ENCODE assay signal across 8 cellular contexts in the genomic region with DNA sequence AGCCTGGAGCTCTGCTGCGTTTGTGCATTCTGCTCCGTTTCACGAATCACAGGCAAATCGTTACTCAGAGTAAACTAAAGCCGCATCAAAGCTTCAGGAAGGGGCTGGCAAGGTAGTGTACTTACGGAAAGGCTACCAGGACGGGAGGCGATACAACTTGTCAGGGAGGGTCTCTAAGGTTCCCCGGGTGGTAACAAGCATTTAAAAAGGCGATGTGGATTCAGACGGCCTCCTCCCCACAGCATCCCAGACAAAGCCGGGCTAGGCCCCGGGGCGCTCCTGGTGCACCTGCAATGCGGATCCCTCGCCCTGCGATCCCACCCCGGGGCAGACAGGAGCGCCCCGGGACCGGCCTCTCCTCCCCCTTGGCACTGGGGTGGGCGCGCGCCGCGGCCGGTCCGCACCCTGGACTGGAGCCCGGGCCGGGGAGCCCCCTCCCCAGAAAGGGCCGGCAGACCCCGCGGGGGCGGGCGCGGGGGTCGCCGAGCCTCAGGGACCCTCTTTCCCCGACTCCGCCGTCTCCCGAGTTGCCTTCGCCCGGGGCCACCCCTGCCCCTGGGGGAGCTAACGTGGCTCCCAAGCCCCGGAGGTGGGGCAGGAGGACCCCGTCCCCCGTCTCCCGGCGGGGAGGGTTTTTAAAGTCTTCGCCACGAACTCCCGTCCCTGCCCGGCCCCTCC. TPM values are rescaled to one million over a fixed set of nuclear protein-coding genes. Genes with fewer than 3 reads are reported as not detected.
DNase-seq lines count a peak whose midpoint lies in the region; ATAC-seq and TF ChIP-seq lines count a peak whose summit lies in the region.

No MANE protein-coding gene starts in this region.

- ATAC-seq in CD4-positive, alpha-beta T cell (ENCODE audit: poor library complexity): peak; percentile 25
- peak; percentile 23 for ATAC-seq in GM21528 (IDR thresholded peaks at IDR 0.05; ENCODE audit: low FRiP score, unreplicated experiment)
- ATAC-seq in central memory CD8-positive, alpha-beta T cell (replicated peaks; ENCODE audit: extremely low read depth, poor library complexity, severe bottlenecking): peak; percentile 0

- peaks cover 14% of the 10 kb centered on the region for H3K4me1 ChIP-seq in Karpas-422 (ENCODE audit: low read length)

- peaks cover 19% of the 10 kb centered on the region for H3K36me3 Mint-ChIP-seq in CD4-positive, alpha-beta T cell (ENCODE audit: low read depth)
- H3K36me3 Mint-ChIP-seq in central memory CD8-positive, alpha-beta T cell (ENCODE audit: insufficient read depth): peaks cover 13% of the 10 kb centered on the region

- H3K9me2 ChIP-seq in Karpas-422 (replicated peaks; ENCODE audit: insufficient read depth, low read length): no peaks in the 10 kb centered on the region

- POLR2A ChIA-PET in CD4-positive, alpha-beta T cell (lab: Charles Lee): interaction anchor here (0.7 to 2.4 kb wide), 7 partner anchors 10 to 739 kb away, joined by 3 to 13 read pairs (median 5); a partner anchor contains a TSS

- H3K9me3 Mint-ChIP-seq in CD4-positive, alpha-beta T cell: no peaks in the 10 kb centered on the region
- H3K9me3 Mint-ChIP-seq in central memory CD8-positive, alpha-beta T cell: no peaks in the 10 kb centered on the region

- TF ChIP-seq CTCF in CD4-positive, alpha-beta T cell (IDR thresholded peaks at IDR 0.05): no peak
- TF ChIP-seq CTCF in WERI-Rb-1 (IDR thresholded peaks at IDR 0.05; ENCODE audit: low read depth, low read length): no peak

- peak overlapping the region; percentile 71 for H3K4me3 ChIP-seq in Karpas-422 (ENCODE audit: low read length)
- H3K4me3 ChIP-seq in WERI-Rb-1 (ENCODE audit: low read depth, low read length): peak overlapping the region; percentile 70

- no peaks in the 10 kb centered on the region for H3K27me3 Mint-ChIP-seq in CD4-positive, alpha-beta T cell
- H3K27me3 Mint-ChIP-seq in central memory CD8-positive, alpha-beta T cell: no peaks in the 10 kb centered on the region

- H3K27me3 ChIP-seq in CD4-positive, alpha-beta T cell (ENCODE audit: control insufficient read depth, insufficient read depth, low read length): no peaks in the 10 kb centered on the region
- H3K27me3 ChIP-seq in Karpas-422 (ENCODE audit: low read length) (no peaks in the 10 kb centered on the region), WERI-Rb-1 (ENCODE audit: insufficient read depth, low read depth, severe bottlenecking) (no peaks in the 10 kb centered on the region)

- H3K9me3 ChIP-seq in CD4-positive, alpha-beta T cell (ENCODE audit: control insufficient read depth, low read length): no peaks in the 10 kb centered on the region
- no peaks in the 10 kb centered on the region for H3K9me3 ChIP-seq in Karpas-422 (ENCODE audit: low read length)
- H3K9me3 ChIP-seq in WERI-Rb-1 (ENCODE audit: severe bottlenecking): no peaks in the 10 kb centered on the region

- no peaks in the 10 kb centered on the region for H3K36me3 ChIP-seq in Karpas-422 (ENCODE audit: insufficient read depth, low read length)
- H3K36me3 ChIP-seq in WERI-Rb-1: peaks cover 25% of the 10 kb centered on the region

- intact Hi-C loops in CD4-positive, alpha-beta T cell (cut with DNase I, micrococcal nuclease): loop anchor here (1.0 to 10.0 kb wide), 5 partner anchors 40 to 1737 kb away; a partner anchor contains a TSS

- peaks cover 48% of the 10 kb centered on the region for H3K4me1 Mint-ChIP-seq in CD4-positive, alpha-beta T cell (ENCODE audit: low read depth)
- peaks cover 35% of the 10 kb centered on the region for H3K4me1 Mint-ChIP-seq in central memory CD8-positive, alpha-beta T cell

- no peaks in the 10 kb centered on the region; the same call in 1 of the 2 replicates for H4K20me1 ChIP-seq in Karpas-422 (ENCODE audit: insufficient read depth, low read depth, low read length)

- peak overlapping the region; percentile 38 for H3K27ac ChIP-seq in CD4-positive, alpha-beta T cell (ENCODE audit: low read depth, low read length)
- H3K27ac ChIP-seq in Karpas-422 (ENCODE audit: low read length): no peak overlapping the region
- H3K27ac ChIP-seq in WERI-Rb-1: peak overlapping the region; percentile 73

- CTCF ChIA-PET in CD4-positive, alpha-beta T cell (lab: Charles Lee): interaction anchor here (2.0 kb wide), 1 partner anchor 67 kb away, joined by 6 read pairs; no protein-coding TSS in a partner anchor

- peak overlapping the region; percentile 64; the same call in 1 of the 2 replicates for H2AFZ ChIP-seq in Karpas-422 (ENCODE audit: low read length)

- H3K9ac ChIP-seq in Karpas-422 (ENCODE audit: low read length): peak overlapping the region; percentile 65

- peak; percentile 9 to 44 (median 19) for DNase-seq in CD4-positive, alpha-beta T cell
- DNase-seq in Karpas-422 (peak; percentile 55), WERI-Rb-1 (peak; percentile 32), kidney tubule cell (ENCODE audit: low spot score) (peak; percentile 64), NCI-H1436 treated with DMSO at 0.1 percent for 48 hours (lab: John Stamatoyannopoulos, UW) (no peak)
- DNase-seq in central memory CD8-positive, alpha-beta T cell (ENCODE audit: low spot score in 2 of 2): peak; percentile 18 to 22
- DNase-seq in stimulated activated CD4-positive, alpha-beta T cell treated with anti-CD3 and anti-CD28 coated beads, Interleukin-2, amount 100 ng/mL, for 24 hours: peak; percentile 28 to 41

- H3K27ac Mint-ChIP-seq in CD4-positive, alpha-beta T cell: peak overlapping the region; percentile 91
- H3K27ac Mint-ChIP-seq in central memory CD8-positive, alpha-beta T cell (ENCODE audit: low read depth): peak overlapping the region; percentile 87

- H3K4me2 ChIP-seq in Karpas-422 (ENCODE audit: low read depth, low read length, poor library complexity, severe bottlenecking): peak overlapping the region; percentile 69

- peak overlapping the region; percentile 97 for H3K4me3 Mint-ChIP-seq in CD4-positive, alpha-beta T cell
- H3K4me3 Mint-ChIP-seq in central memory CD8-positive, alpha-beta T cell: peak overlapping the region; percentile 97

- H3K79me2 ChIP-seq in Karpas-422 (ENCODE audit: low read length): no peaks in the 10 kb centered on the region

RNA-seq across cellular contexts. Expression of a gene that starts 0.7 kb away (rescaled TPM):
- 10 to 100 TPM; 11.5 to 12.7 TPM for total RNA-seq in CD4-positive, alpha-beta T cell
- 2.0 and 2.4 TPM in 2 replicates for total RNA-seq in Karpas-422 (2014; rRNA removed; shearing (Covaris generic); ENCODE audit: low replicate concordance)

RNA-seq across cellular contexts. Expression of a gene that starts 1.1 kb away (rescaled TPM):
- total RNA-seq in CD4-positive, alpha-beta T cell: 10 to 100 TPM; 13.4 to 19.0 TPM
- 21.0 and 24.4 TPM in 2 replicates for total RNA-seq in Karpas-422 (2014; rRNA removed; shearing (Covaris generic); ENCODE audit: low replicate concordance)
